In the genomic region with DNA sequence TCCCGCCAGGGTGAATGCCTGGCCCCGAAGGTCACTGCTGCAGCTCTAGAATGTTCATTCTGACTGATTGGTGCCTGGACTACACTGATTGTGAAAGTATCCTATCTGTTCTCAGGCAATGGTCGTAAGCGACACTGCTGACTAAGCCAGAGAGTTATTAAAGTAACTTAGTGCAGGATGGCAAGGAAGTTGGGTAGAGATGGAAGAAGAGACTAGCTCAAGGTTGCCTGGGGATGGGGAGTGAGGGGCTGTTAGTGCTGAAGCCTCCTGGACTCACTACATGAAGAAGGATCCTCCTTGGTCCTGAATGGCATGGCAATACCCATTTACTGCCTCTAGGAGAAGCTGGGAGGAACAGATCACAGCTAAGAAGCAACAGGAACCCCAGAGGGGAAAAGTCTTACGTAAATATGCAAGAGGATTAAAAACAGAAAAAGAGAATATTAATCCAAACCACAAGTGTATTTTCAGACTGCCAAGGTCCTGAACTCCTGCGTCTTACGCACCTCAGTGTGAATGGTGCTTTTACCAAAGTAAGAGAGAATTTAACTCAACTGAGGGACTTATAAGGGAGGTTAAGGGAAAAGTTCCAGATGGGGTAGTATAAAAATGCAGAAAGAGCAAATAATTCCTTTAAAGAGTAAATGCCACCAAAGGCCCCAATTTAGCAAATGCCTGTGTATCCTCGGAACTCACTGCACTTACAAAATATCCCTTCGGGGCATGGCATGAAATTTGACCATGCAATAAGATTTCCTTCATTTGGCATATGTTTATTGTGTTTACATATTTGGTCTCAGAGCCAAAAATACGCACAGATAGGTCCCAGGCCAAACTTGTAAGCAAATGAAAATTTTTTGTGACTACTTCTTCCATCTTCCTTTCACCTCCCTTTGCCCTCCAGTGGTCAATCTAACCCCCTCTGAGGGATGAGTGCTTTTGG, we compare ENCODE assay signal across 8 cellular contexts.
DNase-seq lines count a peak whose midpoint lies in the region; ATAC-seq and TF ChIP-seq lines count a peak whose summit lies in the region.

No MANE protein-coding gene starts in this region.

- no peak overlapping the region for H3K4me3 ChIP-seq in esophagus squamous epithelium
- no peak overlapping the region for H3K4me3 ChIP-seq in skeletal muscle tissue (ENCODE audit: low read length in 3 of 3)
- H3K4me3 ChIP-seq in Peyer's patch: no peak overlapping the region

- peak overlapping the region in 3 of 4 donors; percentile 65 to 71 (median 66) for H3K27ac ChIP-seq in esophagus squamous epithelium
- peak overlapping the region; percentile 2 for H3K27ac ChIP-seq in skeletal muscle tissue (ENCODE audit: low read depth, low read length)
- H3K27ac ChIP-seq in Peyer's patch: peak overlapping the region in 2 of 4 donors; percentile 33 to 38

- H3K36me3 ChIP-seq in esophagus squamous epithelium (no peaks in the 10 kb centered on the region), skeletal muscle tissue (ENCODE audit: control insufficient read depth in 3 of 3, insufficient read depth in 3 of 3, low read length in 3 of 3) (no peaks in the 10 kb centered on the region), Peyer's patch (no peaks in the 10 kb centered on the region)

- H3K4me1 ChIP-seq in esophagus squamous epithelium (peaks cover 5 to 32% (median 9%) of the 10 kb centered on the region in 3 donors), skeletal muscle tissue (ENCODE audit: control insufficient read depth in 3 of 3, insufficient read depth in 3 of 3, low read length in 3 of 3) (peaks cover 0 to 2% (median 0%) of the 10 kb centered on the region in 3 donors), Peyer's patch (no peaks in the 10 kb centered on the region)

- intact Hi-C loops in esophagus squamous epithelium (cut with DNase I): no loop called here

- H3K9me3 ChIP-seq in esophagus squamous epithelium (no peaks in the 10 kb centered on the region), skeletal muscle tissue (ENCODE audit: control insufficient read depth in 3 of 3, low read length in 3 of 3) (no peaks in the 10 kb centered on the region), Peyer's patch (no peaks in the 10 kb centered on the region)

- DNase-seq in NOMO-1 (lab: John Stamatoyannopoulos, UW; ENCODE audit: unreplicated experiment in 2 of 2) (peak; percentile 59 to 78), esophagus squamous epithelium (lab: John Stamatoyannopoulos, UW) (no peak), Peyer's patch (no peak), NCI-H2227 treated with DMSO at 0.1 percent for 48 hours (lab: John Stamatoyannopoulos, UW) (no peak)
- DNase-seq in activated CD4-positive, alpha-beta T cell treated with anti-CD3 and anti-CD28 coated beads, Interleukin-2, amount 50 U/mL, for 4 hours: no peak

- peak in 5 of 6 experiments; percentile 23 to 59 (median 38) for TF ChIP-seq CTCF in esophagus squamous epithelium (IDR thresholded peaks at IDR 0.05)
- peak in 1 of 6 experiments; percentile 17 for TF ChIP-seq CTCF in Peyer's patch (IDR thresholded peaks at IDR 0.05)

- peak; percentile 45 for ATAC-seq in GM19463 (IDR thresholded peaks at IDR 0.05; ENCODE audit: unreplicated experiment)
- no peak for ATAC-seq in HG03439 (IDR thresholded peaks at IDR 0.05; ENCODE audit: unreplicated experiment)

- H3K27me3 ChIP-seq in esophagus squamous epithelium: peaks cover 0 to 79% (median 0%) of the 10 kb centered on the region in 4 donors
- H3K27me3 ChIP-seq in skeletal muscle tissue (ENCODE audit: control insufficient read depth in 3 of 3, insufficient read depth in 3 of 3, low read length in 3 of 3): no peaks in the 10 kb centered on the region
- H3K27me3 ChIP-seq in Peyer's patch: no peaks in the 10 kb centered on the region

- WGBS in esophagus squamous epithelium, 2 donors: 29 to 38% methylated on average over 10 of the region's 10 CpGs

- no peak overlapping the region for H3K9ac ChIP-seq in skeletal muscle tissue (ENCODE audit: low read depth in 1 of 3, low read length in 3 of 3)

- no peak for TF ChIP-seq POLR2A in esophagus squamous epithelium (IDR thresholded peaks at IDR 0.05)
- TF ChIP-seq POLR2A in Peyer's patch (IDR thresholded peaks at IDR 0.05): no peak

Comparison
In these comparisons a context has a peak if more than half of its experiments do, and no peak if none do; other contexts are left out.
1. DNase-seq: peak in NOMO-1 (2 of 2); none in esophagus squamous epithelium (single experiment), Peyer's patch (0 of 3), NCI-H2227 treated with DMSO at 0.1 percent for 48 hours (single experiment) and activated CD4-positive, alpha-beta T cell treated with anti-CD3 and anti-CD28 coated beads, Interleukin-2, amount 50 U/mL, for 4 hours (0 of 2).